ENCODE assay signal across 12 cellular contexts in the genomic region with DNA sequence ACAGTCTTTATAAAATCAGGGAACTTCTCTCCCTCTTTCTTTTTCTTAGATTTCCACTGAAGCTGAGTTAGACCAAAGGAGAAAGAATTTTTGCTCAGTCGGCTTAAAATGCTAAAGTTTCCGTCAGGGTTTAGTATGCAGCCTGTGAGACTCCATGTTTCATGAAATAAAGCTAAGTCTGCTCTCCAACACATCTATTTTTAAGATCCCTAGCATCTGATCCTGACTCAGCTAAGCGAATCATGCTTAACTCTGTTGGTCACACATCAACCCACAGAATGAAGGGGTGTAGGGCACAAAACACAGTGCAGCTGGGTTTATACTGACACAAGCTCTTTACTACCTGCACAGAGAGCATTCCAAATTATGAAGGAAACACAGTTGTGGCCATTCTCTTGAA.
DNase-seq lines count a peak whose midpoint lies in the region; ATAC-seq and TF ChIP-seq lines count a peak whose summit lies in the region.
"Had no signal": no experiment of that assay in that cellular context is flagged by ENCODE, and none has a peak within 500 bp of the region (broad histone marks: within the 10 kb centered on the region; RNA-seq: fewer than 3 reads in every experiment).

No MANE protein-coding gene starts in this region.

- TF ChIP-seq CTCF in SK-N-SH (IDR thresholded peaks at IDR 0.05) (no peak), fibroblast of the aortic adventitia (IDR thresholded peaks at IDR 0.05; ENCODE audit: insufficient read depth, low read length) (no peak), gastroesophageal sphincter (IDR thresholded peaks at IDR 0.05) (no peak)

- H3K9me3 Mint-ChIP-seq in activated T-cell treated with anti-CD3 and anti-CD28 coated beads, Interleukin-2, amount 50 U/mL, for 72 hours = no peaks in the 10 kb centered on the region
- H3K9me3 Mint-ChIP-seq in stimulated activated effector memory CD8-positive, alpha-beta T cell treated with anti-CD3 and anti-CD28 coated beads, Interleukin-12 subunit alpha, Interleukin-12 subunit beta, amount 100 ng/mL, for 72 hours = no peaks in the 10 kb centered on the region

- H3F3A ChIP-seq in SK-N-SH (replicated peaks; ENCODE audit: insufficient read depth) = no peaks in the 10 kb centered on the region

- H2AFZ ChIP-seq in SK-N-SH (ENCODE audit: low read depth) = no peak overlapping the region

- TF ChIP-seq EP300 in SK-N-SH (IDR thresholded peaks at IDR 0.05; ENCODE audit: borderline replicate concordance in 1 of 2, low read depth in 1 of 2, low read length in 1 of 2) (no peak), gastroesophageal sphincter (IDR thresholded peaks at IDR 0.05) (no peak)

- H3K36me3 ChIP-seq in SK-N-SH (replicated peaks in 1 of 2; ENCODE audit: control insufficient read depth in 1 of 2, insufficient read depth in 2 of 2, low read length in 1 of 2) (no peaks in the 10 kb centered on the region), gastroesophageal sphincter (no peaks in the 10 kb centered on the region)
- H3K36me3 ChIP-seq: SJCRH30 had no signal

- H3K27me3 ChIP-seq in SK-N-SH (ENCODE audit: insufficient read depth) (peaks cover 16% of the 10 kb centered on the region; the same call in 1 of the 2 replicates), gastroesophageal sphincter (peaks cover 29% of the 10 kb centered on the region)
- H3K27me3 ChIP-seq: SJCRH30 had no signal

- H3K4me1 Mint-ChIP-seq in activated T-cell treated with anti-CD3 and anti-CD28 coated beads, Interleukin-2, amount 50 U/mL, for 72 hours (ENCODE audit: low read depth) = no peaks in the 10 kb centered on the region
- H3K4me1 Mint-ChIP-seq in stimulated activated effector memory CD8-positive, alpha-beta T cell treated with anti-CD3 and anti-CD28 coated beads, Interleukin-12 subunit alpha, Interleukin-12 subunit beta, amount 100 ng/mL, for 72 hours = no peaks in the 10 kb centered on the region

- H3K79me2 ChIP-seq in SK-N-SH (ENCODE audit: insufficient read depth) = no peaks in the 10 kb centered on the region

- H3K4me3 Mint-ChIP-seq in activated T-cell treated with anti-CD3 and anti-CD28 coated beads, Interleukin-2, amount 50 U/mL, for 72 hours = no peak overlapping the region
- no peak overlapping the region for H3K4me3 Mint-ChIP-seq in stimulated activated effector memory CD8-positive, alpha-beta T cell treated with anti-CD3 and anti-CD28 coated beads, Interleukin-12 subunit alpha, Interleukin-12 subunit beta, amount 100 ng/mL, for 72 hours

- 46% methylated on average over 3 of the region's 3 CpGs for WGBS in SK-N-SH (ENCODE audit: low lambda C conversion rate)
- 36 to 50% methylated on average over 3 of the region's 3 CpGs for WGBS in gastroesophageal sphincter (ENCODE audit: low coverage in 1 of 2), 2 donors

- no peak overlapping the region for H3K27ac Mint-ChIP-seq in activated T-cell treated with anti-CD3 and anti-CD28 coated beads, Interleukin-2, amount 50 U/mL, for 72 hours
- no peak overlapping the region for H3K27ac Mint-ChIP-seq in stimulated activated effector memory CD8-positive, alpha-beta T cell treated with anti-CD3 and anti-CD28 coated beads, Interleukin-12 subunit alpha, Interleukin-12 subunit beta, amount 100 ng/mL, for 72 hours

- peak; percentile 60 to 85 for ATAC-seq in activated T-cell treated with anti-CD3 and anti-CD28 coated beads, Interleukin-2, amount 50 U/mL, for 72 hours (replicated peaks in 1 of 2)
- peak; percentile 86 for ATAC-seq in stimulated activated effector memory CD8-positive, alpha-beta T cell treated with anti-CD3 and anti-CD28 coated beads, Interleukin-12 subunit alpha, Interleukin-12 subunit beta, amount 100 ng/mL, for 72 hours
- ATAC-seq in HG02798 (IDR thresholded peaks at IDR 0.05; ENCODE audit: poor library complexity, unreplicated experiment) (no peak), gastroesophageal sphincter (no peak)

- no peak overlapping the region for H3K9ac ChIP-seq in SK-N-SH

- peak in 1 of 2 donors; percentile 10 for DNase-seq in activated T-cell treated with anti-CD3 and anti-CD28 coated beads, Interleukin-2, amount 50 U/mL, for 72 hours
- no peak for DNase-seq in activated T-cell treated with anti-CD3 and anti-CD28 coated beads for 4 hours
- DNase-seq in SK-N-SH = no peak
- DNase-seq in fibroblast of the aortic adventitia (ENCODE audit: low read depth) = peak; percentile 89
- no peak for DNase-seq in stimulated activated effector memory CD8-positive, alpha-beta T cell treated with anti-CD3 and anti-CD28 coated beads, Interleukin-12 subunit alpha, Interleukin-12 subunit beta, amount 100 ng/mL, for 72 hours (ENCODE audit: low spot score in 2 of 2)
- no peak for DNase-seq in NCI-H2107 treated with DMSO at 0.1 percent for 48 hours (lab: John Stamatoyannopoulos, UW; ENCODE audit: unreplicated experiment)
- DNase-seq: activated CD4-positive, CD25-positive, alpha-beta regulatory T cell treated with anti-CD3 and anti-CD28 coated beads, Interleukin-2, amount 50 U/mL, for 72 hours; activated gamma-delta T cell treated with Interleukin-2 at 50 U/mL for 16 hours; NCI-H345; SJCRH30 had no signal

- H3K27ac ChIP-seq in SK-N-SH (ENCODE audit: low read depth in 2 of 2, low read length in 1 of 2) = no peak overlapping the region
- H3K27ac ChIP-seq in gastroesophageal sphincter = no peak overlapping the region
- H3K27ac ChIP-seq: SJCRH30 had no signal

- no peaks in the 10 kb centered on the region for H4K20me1 ChIP-seq in SK-N-SH (ENCODE audit: insufficient read depth)

- no peaks in the 10 kb centered on the region for H3K9me2 ChIP-seq in SK-N-SH

- H3K9me3 ChIP-seq in SK-N-SH = no peaks in the 10 kb centered on the region
- no peaks in the 10 kb centered on the region for H3K9me3 ChIP-seq in gastroesophageal sphincter
- H3K9me3 ChIP-seq: SJCRH30 had no signal

- H3K4me3 ChIP-seq in SK-N-SH (ENCODE audit: low read depth in 2 of 2, low read length in 1 of 2) = no peak overlapping the region
- no peak overlapping the region for H3K4me3 ChIP-seq in fibroblast of the aortic adventitia (ENCODE audit: low read depth, low read length)
- no peak overlapping the region for H3K4me3 ChIP-seq in gastroesophageal sphincter
- H3K4me3 ChIP-seq: SJCRH30 had no signal

- no peak for TF ChIP-seq POLR2A in gastroesophageal sphincter (IDR thresholded peaks at IDR 0.05)

- TF ChIP-seq RAD21 in SK-N-SH (IDR thresholded peaks at IDR 0.05; ENCODE audit: low read length) = no peak

- H3K4me2 ChIP-seq in SK-N-SH = 0 out of 2 replicates have a peak overlapping the region, but pooled peaks have one; percentile 17

- POLR2A ChIA-PET in SK-N-SH (lab: Yijun Ruan, JAX) = no interaction called here

- CTCF ChIA-PET in SK-N-SH (lab: Yijun Ruan, JAX) = interaction anchor here (1.3 to 1.6 kb wide), 3 partner anchors 23 to 827 kb away, joined by 3 to 8 read pairs (median 5); no protein-coding TSS in a partner anchor

- H3K36me3 Mint-ChIP-seq in activated T-cell treated with anti-CD3 and anti-CD28 coated beads, Interleukin-2, amount 50 U/mL, for 72 hours (ENCODE audit: insufficient read depth in 2 of 2) = no peaks in the 10 kb centered on the region
- no peaks in the 10 kb centered on the region for H3K36me3 Mint-ChIP-seq in stimulated activated effector memory CD8-positive, alpha-beta T cell treated with anti-CD3 and anti-CD28 coated beads, Interleukin-12 subunit alpha, Interleukin-12 subunit beta, amount 100 ng/mL, for 72 hours

- no peaks in the 10 kb centered on the region for H3K27me3 Mint-ChIP-seq in activated T-cell treated with anti-CD3 and anti-CD28 coated beads, Interleukin-2, amount 50 U/mL, for 72 hours (ENCODE audit: low read depth)

- H3K4me1 ChIP-seq in SK-N-SH (ENCODE audit: control insufficient read depth in 1 of 2, insufficient read depth in 2 of 2, low read depth in 1 of 2, low read length in 1 of 2) = no peaks in the 10 kb centered on the region
- no peaks in the 10 kb centered on the region for H3K4me1 ChIP-seq in gastroesophageal sphincter
- H3K4me1 ChIP-seq: SJCRH30 had no signal

TF ChIP-seq in SK-N-SH, 30 proteins besides CTCF, POLR2A, EP300 and RAD21 (continues in another document):
- TF ChIP-seq RXRA (IDR thresholded peaks at IDR 0.05; ENCODE audit: borderline replicate concordance, low read depth) (no peak), FOXM1 (IDR thresholded peaks at IDR 0.05; ENCODE audit: low read depth) (no peak), TEAD4 (IDR thresholded peaks at IDR 0.05; ENCODE audit: borderline replicate concordance, insufficient read depth) (no peak), SMC3 (IDR thresholded peaks at IDR 0.05; ENCODE audit: low read depth, low read length) (no peak)
- TF ChIP-seq, protein P1, sequence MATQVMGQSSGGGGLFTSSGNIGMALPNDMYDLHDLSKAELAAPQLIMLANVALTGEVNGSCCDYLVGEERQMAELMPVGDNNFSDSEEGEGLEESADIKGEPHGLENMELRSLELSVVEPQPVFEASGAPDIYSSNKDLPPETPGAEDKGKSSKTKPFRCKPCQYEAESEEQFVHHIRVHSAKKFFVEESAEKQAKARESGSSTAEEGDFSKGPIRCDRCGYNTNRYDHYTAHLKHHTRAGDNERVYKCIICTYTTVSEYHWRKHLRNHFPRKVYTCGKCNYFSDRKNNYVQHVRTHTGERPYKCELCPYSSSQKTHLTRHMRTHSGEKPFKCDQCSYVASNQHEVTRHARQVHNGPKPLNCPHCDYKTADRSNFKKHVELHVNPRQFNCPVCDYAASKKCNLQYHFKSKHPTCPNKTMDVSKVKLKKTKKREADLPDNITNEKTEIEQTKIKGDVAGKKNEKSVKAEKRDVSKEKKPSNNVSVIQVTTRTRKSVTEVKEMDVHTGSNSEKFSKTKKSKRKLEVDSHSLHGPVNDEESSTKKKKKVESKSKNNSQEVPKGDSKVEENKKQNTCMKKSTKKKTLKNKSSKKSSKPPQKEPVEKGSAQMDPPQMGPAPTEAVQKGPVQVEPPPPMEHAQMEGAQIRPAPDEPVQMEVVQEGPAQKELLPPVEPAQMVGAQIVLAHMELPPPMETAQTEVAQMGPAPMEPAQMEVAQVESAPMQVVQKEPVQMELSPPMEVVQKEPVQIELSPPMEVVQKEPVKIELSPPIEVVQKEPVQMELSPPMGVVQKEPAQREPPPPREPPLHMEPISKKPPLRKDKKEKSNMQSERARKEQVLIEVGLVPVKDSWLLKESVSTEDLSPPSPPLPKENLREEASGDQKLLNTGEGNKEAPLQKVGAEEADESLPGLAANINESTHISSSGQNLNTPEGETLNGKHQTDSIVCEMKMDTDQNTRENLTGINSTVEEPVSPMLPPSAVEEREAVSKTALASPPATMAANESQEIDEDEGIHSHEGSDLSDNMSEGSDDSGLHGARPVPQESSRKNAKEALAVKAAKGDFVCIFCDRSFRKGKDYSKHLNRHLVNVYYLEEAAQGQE (IDR thresholded peaks at IDR 0.05; ENCODE audit: low read depth, low read length) = no peak
- TF ChIP-seq, protein P2, sequence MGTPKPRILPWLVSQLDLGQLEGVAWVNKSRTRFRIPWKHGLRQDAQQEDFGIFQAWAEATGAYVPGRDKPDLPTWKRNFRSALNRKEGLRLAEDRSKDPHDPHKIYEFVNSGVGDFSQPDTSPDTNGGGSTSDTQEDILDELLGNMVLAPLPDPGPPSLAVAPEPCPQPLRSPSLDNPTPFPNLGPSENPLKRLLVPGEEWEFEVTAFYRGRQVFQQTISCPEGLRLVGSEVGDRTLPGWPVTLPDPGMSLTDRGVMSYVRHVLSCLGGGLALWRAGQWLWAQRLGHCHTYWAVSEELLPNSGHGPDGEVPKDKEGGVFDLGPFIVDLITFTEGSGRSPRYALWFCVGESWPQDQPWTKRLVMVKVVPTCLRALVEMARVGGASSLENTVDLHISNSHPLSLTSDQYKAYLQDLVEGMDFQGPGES (IDR thresholded peaks at IDR 0.05; ENCODE audit: low read depth, low read length) = no peak

Comparison
In these comparisons a context has a peak if more than half of its experiments do, and no peak if none do; other contexts are left out.
1. ATAC-seq: peak in activated T-cell treated with anti-CD3 and anti-CD28 coated beads, Interleukin-2, amount 50 U/mL, for 72 hours (2 of 2) and stimulated activated effector memory CD8-positive, alpha-beta T cell treated with anti-CD3 and anti-CD28 coated beads, Interleukin-12 subunit alpha, Interleukin-12 subunit beta, amount 100 ng/mL, for 72 hours (single experiment); none in HG02798 (single experiment) and gastroesophageal sphincter (single experiment).